ENCODE assay signal across 1 cellular context in the genomic region with DNA sequence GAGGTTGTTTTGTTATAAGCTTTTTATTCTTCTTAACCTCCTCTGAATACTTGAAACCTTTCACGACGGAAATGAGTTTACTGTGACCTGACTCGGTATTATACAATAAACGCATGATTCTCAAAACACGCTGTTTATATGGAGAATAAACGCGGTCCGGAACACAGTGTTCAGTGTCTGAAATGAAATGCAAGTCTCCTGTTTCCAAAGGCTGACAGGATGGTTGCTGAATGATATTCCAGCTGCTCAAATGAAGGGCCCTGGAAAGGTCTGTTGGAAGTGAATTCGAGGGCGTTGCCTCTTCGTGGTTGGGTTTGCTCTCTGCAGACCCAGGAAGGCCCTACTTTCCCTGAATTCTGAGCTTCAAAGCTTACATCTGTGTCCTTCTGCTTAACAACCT.
TF ChIP-seq lines count a peak whose summit lies in the region.

No MANE protein-coding gene starts in this region.

TF ChIP-seq in GM23338, 12 proteins besides CTCF, POLR2A, EP300 and RAD21 (continued from another document):
- TF ChIP-seq ZNF462 (CRISPR knock-in tag; IDR thresholded peaks at IDR 0.05) (no peak), ZNF331 (CRISPR knock-in tag; IDR thresholded peaks at IDR 0.05; ENCODE audit: low read depth) (no peak)
